Comparison of ENCODE assay signal across 8 cellular contexts in genomic region chr7:138738551-138739335, GRCh38. TPM values are rescaled to one million over a fixed set of nuclear protein-coding genes. Genes with fewer than 3 reads are reported as not detected.
DNase-seq lines count a peak whose midpoint lies in the region; ATAC-seq and TF ChIP-seq lines count a peak whose summit lies in the region.

No MANE protein-coding gene starts in this region.

- H3K79me2 ChIP-seq in parathyroid adenoma = no peaks in the 10 kb centered on the region

- TF ChIP-seq CTCF in HEK293 (tag by site-specific recombination; IDR thresholded peaks at IDR 0.05) (peak; percentile 83), parathyroid adenoma (IDR thresholded peaks at IDR 0.05) (peak; percentile 94), upper lobe of right lung (IDR thresholded peaks at IDR 0.05) (peak; percentile 91)

- H3K36me3 ChIP-seq in HEK293 (ENCODE audit: control insufficient read depth in 2 of 2, insufficient read depth in 1 of 2, low read length in 2 of 2) (no peaks in the 10 kb centered on the region), parathyroid adenoma (ENCODE audit: control insufficient read depth, insufficient read depth, low read length) (no peaks in the 10 kb centered on the region), upper lobe of right lung (no peaks in the 10 kb centered on the region)

- POLR2A ChIA-PET in HEK293 (lab: Yijun Ruan, JAX) = interaction anchor here (0.5 to 1.1 kb wide), 2 partner anchors 577 to 736 kb away, joined by 4 to 6 read pairs; no protein-coding TSS in a partner anchor

- CTCF ChIA-PET in HEK293 (lab: Yijun Ruan, JAX) = interaction anchor here (0.5 to 2.3 kb wide), 39 partner anchors 9 to 838 kb away, joined by 3 to 39 read pairs (median 3); partner anchors contain the start of gene SVOPL

- DNase-seq in GM03348 (ENCODE audit: low spot score) (peak; percentile 78), NCI-H1092 (lab: John Stamatoyannopoulos, UW) (peak; percentile 88), SK-N-DZ (ENCODE audit: low spot score) (peak; percentile 91), glomerular endothelial cell (ENCODE audit: extremely low read depth, low read depth, low spot score) (peak; percentile 74), upper lobe of right lung (peak; percentile 89)
- peak; percentile 78 for DNase-seq in activated gamma-delta T cell treated with anti-CD3 and anti-CD28 coated beads, Interleukin-2, amount 50 U/mL, for 16 hours (ENCODE audit: low read depth)

- no peak overlapping the region for H3K4me2 ChIP-seq in parathyroid adenoma (ENCODE audit: low read length)

- H3K9ac ChIP-seq in parathyroid adenoma = no peak overlapping the region

- H2AFZ ChIP-seq in parathyroid adenoma = peak overlapping the region; percentile 42

- H3K4me3 ChIP-seq in HEK293 (ENCODE audit: low read depth, low read length) = no peak overlapping the region
- H3K4me3 ChIP-seq in parathyroid adenoma (ENCODE audit: low read depth, low read length) = no peak overlapping the region
- H3K4me3 ChIP-seq in upper lobe of right lung = no peak overlapping the region

- H3K4me1 ChIP-seq in HEK293 (ENCODE audit: control insufficient read depth, insufficient read depth, low read length) (no peaks in the 10 kb centered on the region), parathyroid adenoma (peaks cover 4% of the 10 kb centered on the region), upper lobe of right lung (no peaks in the 10 kb centered on the region)

- intact Hi-C loops in upper lobe of right lung (cut with DNase I) = no loop called here

- H3K27me3 ChIP-seq in parathyroid adenoma (ENCODE audit: control insufficient read depth, insufficient read depth, low read length) (no peaks in the 10 kb centered on the region), upper lobe of right lung (no peaks in the 10 kb centered on the region)

- H3K27ac ChIP-seq in HEK293 (ENCODE audit: extremely low read depth, low read depth, low read length) (no peak overlapping the region), parathyroid adenoma (peak overlapping the region; percentile 1), upper lobe of right lung (no peak overlapping the region)

- H3K9me3 ChIP-seq in HEK293 (ENCODE audit: control insufficient read depth, insufficient read depth, low read depth, low read length) (no peaks in the 10 kb centered on the region), parathyroid adenoma (ENCODE audit: control insufficient read depth, low read length) (no peaks in the 10 kb centered on the region), upper lobe of right lung (no peaks in the 10 kb centered on the region)

- ATAC-seq in upper lobe of right lung = peak; percentile 97

TF ChIP-seq in HEK293, 187 proteins besides CTCF, POLR2A, EP300 and RAD21 (continues in another document):
- TF ChIP-seq ZNF10 (tag by site-specific recombination; IDR thresholded peaks at IDR 0.05) (no peak), ZNF514 (tag by site-specific recombination; IDR thresholded peaks at IDR 0.05) (no peak), ZNF175 (tag by site-specific recombination; IDR thresholded peaks at IDR 0.05) (no peak), TRIM28 (IDR thresholded peaks at IDR 0.05; ENCODE audit: borderline replicate concordance, low read length) (peak; percentile 80; the same call in 1 of the 2 replicates), ZNF2 (tag by site-specific recombination; IDR thresholded peaks at IDR 0.05) (0 out of 2 replicates have a peak, but pooled peaks have one; percentile 23), ZNF654 (tag by site-specific recombination; IDR thresholded peaks at IDR 0.05; ENCODE audit: low read depth) (peak; percentile 96), ZNF366 (tag by site-specific recombination; conservative IDR thresholded peaks at IDR 0.05) (no peak), ZNF391 (tag by site-specific recombination; IDR thresholded peaks at IDR 0.05; ENCODE audit: borderline replicate concordance, low read depth) (peak; percentile 94), ZNF239 (tag by site-specific recombination; IDR thresholded peaks at IDR 0.05) (no peak), ZNF26 (tag by site-specific recombination; IDR thresholded peaks at IDR 0.05) (no peak), ZNF416 (tag by site-specific recombination; IDR thresholded peaks at IDR 0.05) (no peak), ZNF529 (tag by site-specific recombination; IDR thresholded peaks at IDR 0.05; ENCODE audit: insufficient replicate concordance) (no peak), ZBTB11 (tag by site-specific recombination; conservative IDR thresholded peaks at IDR 0.05; ENCODE audit: low read depth) (no peak)
- TF ChIP-seq, protein P1, sequence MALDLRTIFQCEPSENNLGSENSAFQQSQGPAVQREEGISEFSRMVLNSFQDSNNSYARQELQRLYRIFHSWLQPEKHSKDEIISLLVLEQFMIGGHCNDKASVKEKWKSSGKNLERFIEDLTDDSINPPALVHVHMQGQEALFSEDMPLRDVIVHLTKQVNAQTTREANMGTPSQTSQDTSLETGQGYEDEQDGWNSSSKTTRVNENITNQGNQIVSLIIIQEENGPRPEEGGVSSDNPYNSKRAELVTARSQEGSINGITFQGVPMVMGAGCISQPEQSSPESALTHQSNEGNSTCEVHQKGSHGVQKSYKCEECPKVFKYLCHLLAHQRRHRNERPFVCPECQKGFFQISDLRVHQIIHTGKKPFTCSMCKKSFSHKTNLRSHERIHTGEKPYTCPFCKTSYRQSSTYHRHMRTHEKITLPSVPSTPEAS (tag by site-specific recombination; IDR thresholded peaks at IDR 0.05) = no peak
- TF ChIP-seq, protein P2, sequence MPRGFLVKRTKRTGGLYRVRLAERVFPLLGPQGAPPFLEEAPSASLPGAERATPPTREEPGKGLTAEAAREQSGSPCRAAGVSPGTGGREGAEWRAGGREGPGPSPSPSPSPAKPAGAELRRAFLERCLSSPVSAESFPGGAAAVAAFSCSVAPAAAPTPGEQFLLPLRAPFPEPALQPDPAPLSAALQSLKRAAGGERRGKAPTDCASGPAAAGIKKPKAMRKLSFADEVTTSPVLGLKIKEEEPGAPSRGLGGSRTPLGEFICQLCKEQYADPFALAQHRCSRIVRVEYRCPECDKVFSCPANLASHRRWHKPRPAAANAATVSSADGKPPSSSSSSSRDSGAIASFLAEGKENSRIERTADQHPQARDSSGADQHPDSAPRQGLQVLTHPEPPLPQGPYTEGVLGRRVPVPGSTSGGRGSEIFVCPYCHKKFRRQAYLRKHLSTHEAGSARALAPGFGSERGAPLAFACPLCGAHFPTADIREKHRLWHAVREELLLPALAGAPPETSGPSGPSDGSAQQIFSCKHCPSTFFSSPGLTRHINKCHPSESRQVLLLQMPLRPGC (tag by site-specific recombination; IDR thresholded peaks at IDR 0.05) = no peak

RNA-seq across cellular contexts. Expression of gene SVOPL, which starts 37.6 kb away (rescaled TPM):
- polyA plus RNA-seq in SK-N-DZ (2014; cell fraction: cytosol; rRNA removed) = 3.4 TPM in 2 replicates
- 4.3 and 4.9 TPM in 2 replicates for polyA plus RNA-seq in SK-N-DZ (2014; cell fraction: nucleus; rRNA removed)
- total RNA-seq in glomerular endothelial cell = not detected in 2 replicates
- 0.81 TPM for total RNA-seq in upper lobe of right lung

RNA-seq across cellular contexts. Expression of gene TMEM213, which starts 59.1 kb away (rescaled TPM):
- not detected in 2 replicates for polyA plus RNA-seq in SK-N-DZ (2014; cell fraction: cytosol; rRNA removed)
- polyA plus RNA-seq in SK-N-DZ (2014; cell fraction: nucleus; rRNA removed) = not detected in 2 replicates
- total RNA-seq in glomerular endothelial cell (not detected in 2 replicates), upper lobe of right lung (9.6 TPM)

RNA-seq across cellular contexts. Expression of gene ATP6V0A4, which starts 59.3 kb away (rescaled TPM):
- polyA plus RNA-seq in SK-N-DZ (2014; cell fraction: cytosol; rRNA removed) = 0.10 and 0.16 TPM in 2 replicates
- polyA plus RNA-seq in SK-N-DZ (2014; cell fraction: nucleus; rRNA removed) = 0.10 TPM in 1 of 2 replicates, not detected in the other
- total RNA-seq in glomerular endothelial cell (not detected in 2 replicates), upper lobe of right lung (2.4 TPM)

Comparison
In these comparisons a context has a peak if more than half of its experiments do, and no peak if none do; other contexts are left out.
1. RNA of gene TMEM213, which starts 59.1 kb away (total RNA-seq): 9.6 TPM in upper lobe of right lung (single experiment); not detected in glomerular endothelial cell; every median in the first group is over 10 times any median in the second.
2. Peak in every context shown above with its lines, with median percentiles within 50 percentile points of each other: DNase-seq and CTCF ChIP-seq.